In genomic region chr1:82030830-82031229, GRCh38 we compare ENCODE assay signal across 21 cellular contexts.
"Had no signal": no experiment of that assay in that cellular context is flagged by ENCODE, and none has a peak within 500 bp of the region (broad histone marks: within the 10 kb centered on the region; RNA-seq: fewer than 3 reads in every experiment).

No MANE protein-coding gene starts in this region.

- H3K27ac ChIP-seq: RWPE1 had no signal

- H3K27me3 ChIP-seq: MG63 had no signal

- H3K4me3 ChIP-seq: MG63 had no signal

- H3K9me3 ChIP-seq: MG63 had no signal

- H3K36me3 ChIP-seq: MG63 had no signal

- ATAC-seq: SK-N-SH treated with all-trans-retinoic acid at 6 μM for 48 hours had no signal

- DNase-seq: Karpas-422, KBM-7, MG63, NCI-H1092, NCI-H1105 treated with DMSO at 0.1 percent for 48 hours, NCI-H1417 treated with DMSO at 0.1 percent for 48 hours, NCI-H146, NCI-H1694 treated with DMSO at 0.1 percent for 48 hours, NCI-H1930, NCI-H2081 treated with DMSO at 0.1 percent for 48 hours, NCI-H2171, NCI-H226, NCI-H446, NCI-H510A, NCI-H524 treated with DMSO at 0.1 percent for 48 hours, NCI-H69, NCI-H774, SHP77, T-helper 1 cell had no signal
